In genomic region chr2:239822146-239822945, GRCh38 we compare ENCODE assay signal across 17 cellular contexts.
DNase-seq lines count a peak whose midpoint lies in the region; ATAC-seq, FAIRE-seq and TF ChIP-seq lines count a peak whose summit lies in the region.
"Had no signal": no experiment of that assay in that cellular context is flagged by ENCODE, and none has a peak within 500 bp of the region (broad histone marks: within the 10 kb centered on the region; RNA-seq: fewer than 3 reads in every experiment).

No MANE protein-coding gene starts in this region.

- H4K20me1 ChIP-seq in SK-N-SH (ENCODE audit: insufficient read depth): no peaks in the 10 kb centered on the region
- H4K20me1 ChIP-seq in MM.1S (ENCODE audit: insufficient read depth, low read length): no peaks in the 10 kb centered on the region
- H4K20me1 ChIP-seq: BLaER1 had no signal

- no peak for TF ChIP-seq CTCF in kidney (IDR thresholded peaks at IDR 0.05; ENCODE audit: borderline replicate concordance, extremely low read depth, insufficient read depth)
- no peak for TF ChIP-seq CTCF in upper lobe of right lung (IDR thresholded peaks at IDR 0.05)
- no peak for TF ChIP-seq CTCF in SK-N-SH (IDR thresholded peaks at IDR 0.05)
- TF ChIP-seq CTCF in MM.1S (IDR thresholded peaks at IDR 0.05; ENCODE audit: low read length): no peak

- FAIRE-seq in kidney (lab: Jason Lieb, UNC): no peak
- FAIRE-seq: bronchial epithelial cell, H54 had no signal

- in situ Hi-C loops in SK-MEL-5 (cut with HindIII; ENCODE audit: low pct_unique_long_range_greater_than_20kb, low sequenced_read_pairs): no loop called here

- H3K9ac ChIP-seq in kidney (ENCODE audit: low read length in 2 of 2) (no peak overlapping the region), SK-N-SH (no peak overlapping the region), MM.1S (ENCODE audit: low read length) (no peak overlapping the region)
- H3K9ac ChIP-seq: BLaER1 had no signal

- H3K27me3 ChIP-seq in upper lobe of right lung (no peaks in the 10 kb centered on the region), SK-N-SH (ENCODE audit: insufficient read depth) (no peaks in the 10 kb centered on the region), MM.1S (replicated peaks; ENCODE audit: insufficient read depth, low read length) (no peaks in the 10 kb centered on the region)
- H3K27me3 ChIP-seq: BLaER1, foreskin keratinocyte had no signal

- H2AFZ ChIP-seq in SK-N-SH (ENCODE audit: low read depth) (no peak overlapping the region), MM.1S (ENCODE audit: low read length) (no peak overlapping the region)

- no peak for TF ChIP-seq RAD21 in SK-N-SH (IDR thresholded peaks at IDR 0.05; ENCODE audit: low read length)

- ATAC-seq in upper lobe of right lung: peak; percentile 8
- ATAC-seq: foreskin keratinocyte had no signal

- H3K36me3 ChIP-seq in kidney (ENCODE audit: control insufficient read depth in 1 of 2, insufficient read depth in 2 of 2, low read length in 2 of 2) (no peaks in the 10 kb centered on the region), upper lobe of right lung (no peaks in the 10 kb centered on the region), SK-N-SH (replicated peaks in 1 of 2; ENCODE audit: control insufficient read depth in 1 of 2, insufficient read depth in 2 of 2, low read length in 1 of 2) (no peaks in the 10 kb centered on the region), MM.1S (replicated peaks; ENCODE audit: insufficient read depth, low read length) (no peaks in the 10 kb centered on the region)
- H3K36me3 ChIP-seq: BLaER1 had no signal

- H3K4me3 ChIP-seq in kidney (ENCODE audit: low read length in 2 of 2) (no peak overlapping the region), upper lobe of right lung (no peak overlapping the region), SK-N-SH (ENCODE audit: low read depth in 2 of 2, low read length in 1 of 2) (no peak overlapping the region), MM.1S (ENCODE audit: low read length) (no peak overlapping the region)
- H3K4me3 ChIP-seq: BLaER1, lung had no signal

- no peak overlapping the region for H3K27ac ChIP-seq in kidney (ENCODE audit: low read depth in 2 of 2, low read length in 2 of 2)
- no peak overlapping the region for H3K27ac ChIP-seq in upper lobe of right lung
- no peak overlapping the region for H3K27ac ChIP-seq in SK-N-SH (ENCODE audit: low read depth in 2 of 2, low read length in 1 of 2)
- no peak overlapping the region for H3K27ac ChIP-seq in MM.1S (ENCODE audit: low read length)
- H3K27ac ChIP-seq: BLaER1, foreskin keratinocyte had no signal

- CTCF ChIA-PET in SK-N-SH (lab: Yijun Ruan, JAX): no interaction called here

- H3K79me2 ChIP-seq in SK-N-SH (ENCODE audit: insufficient read depth) (no peaks in the 10 kb centered on the region), MM.1S (ENCODE audit: low read length) (no peaks in the 10 kb centered on the region)

- TF ChIP-seq EP300 in SK-N-SH (IDR thresholded peaks at IDR 0.05; ENCODE audit: borderline replicate concordance in 1 of 2, low read depth in 1 of 2, low read length in 1 of 2): no peak

- intact Hi-C loops in kidney (cut with DNase I) (no loop called here), upper lobe of right lung (cut with DNase I) (no loop called here)

- H3K9me2 ChIP-seq in SK-N-SH (no peaks in the 10 kb centered on the region), MM.1S (replicated peaks; ENCODE audit: insufficient read depth, low read length) (no peaks in the 10 kb centered on the region)

- POLR2A ChIA-PET in SK-N-SH (lab: Yijun Ruan, JAX): no interaction called here

- H3K4me1 ChIP-seq in kidney (ENCODE audit: control insufficient read depth in 1 of 2, insufficient read depth in 1 of 2, low read depth in 1 of 2, low read length in 2 of 2) (no peaks in the 10 kb centered on the region), upper lobe of right lung (no peaks in the 10 kb centered on the region), SK-N-SH (ENCODE audit: control insufficient read depth in 1 of 2, insufficient read depth in 2 of 2, low read depth in 1 of 2, low read length in 1 of 2) (peaks cover 0 to 9% of the 10 kb centered on the region in 2 experiments; a peak in 1 of 4 replicates), MM.1S (ENCODE audit: low read length) (peaks cover 8% of the 10 kb centered on the region; the same call in 1 of the 2 replicates)
- H3K4me1 ChIP-seq: foreskin keratinocyte had no signal

- 56% methylated on average over 13 of the region's 16 CpGs for WGBS in SK-N-SH (ENCODE audit: low lambda C conversion rate)

- peak; percentile 13 to 19 for DNase-seq in stimulated activated CD4-positive, alpha-beta T cell treated with anti-CD3 and anti-CD28 coated beads, Interleukin-2, amount 100 ng/mL, for 24 hours
- no peak for DNase-seq in stimulated activated CD4-positive, alpha-beta T cell treated with anti-CD3 and anti-CD28 coated beads, Interleukin-12 subunit alpha, Interleukin-12 subunit beta, amount 100 ng/mL, for 4 hours
- DNase-seq in SK-MEL-5 (ENCODE audit: low read depth, low spot score) (peak; percentile 42), kidney (peak; percentile 33), upper lobe of right lung (peak; percentile 51), SK-N-SH (no peak), MM.1S (no peak), glomerular visceral epithelial cell (ENCODE audit: extremely low spot score) (no peak)
- DNase-seq: activated naive CD8-positive, alpha-beta T cell treated with anti-CD3 and anti-CD28 coated beads, Interleukin-2, amount 10 ng/mL, durations not matched to agents 7 days and 5 days; DMS53; foreskin keratinocyte; NCI-H748 treated with DMSO at 0.1 percent for 48 hours; substantia nigra had no signal

- H3K4me2 ChIP-seq in SK-N-SH (no peak overlapping the region), MM.1S (ENCODE audit: low read depth, low read length) (no peak overlapping the region)
- H3K4me2 ChIP-seq: BLaER1 had no signal

- H3F3A ChIP-seq in SK-N-SH (replicated peaks; ENCODE audit: insufficient read depth) (no peaks in the 10 kb centered on the region), MM.1S (ENCODE audit: insufficient read depth, low read length) (no peaks in the 10 kb centered on the region)

- no peaks in the 10 kb centered on the region for H3K9me3 ChIP-seq in kidney (ENCODE audit: control insufficient read depth in 1 of 2, low read length in 2 of 2)
- no peaks in the 10 kb centered on the region for H3K9me3 ChIP-seq in upper lobe of right lung
- H3K9me3 ChIP-seq in SK-N-SH: no peaks in the 10 kb centered on the region
- H3K9me3 ChIP-seq in MM.1S (replicated peaks; ENCODE audit: insufficient read depth, low read length): no peaks in the 10 kb centered on the region
- H3K9me3 ChIP-seq: BLaER1 had no signal

TF ChIP-seq in SK-N-SH, 30 proteins besides CTCF, POLR2A, EP300 and RAD21:
- TF ChIP-seq YY1 (IDR thresholded peaks at IDR 0.05; ENCODE audit: low read depth) (no peak), RCOR1 (IDR thresholded peaks at IDR 0.05; ENCODE audit: low read length) (no peak), GATA2 (CRISPR knock-in tag; IDR thresholded peaks at IDR 0.05) (no peak), POLR2AphosphoS5 (IDR thresholded peaks at IDR 0.05; ENCODE audit: low read depth, low read length) (no peak), RFX5 (IDR thresholded peaks at IDR 0.05; ENCODE audit: low read length) (no peak), JUND (IDR thresholded peaks at IDR 0.05) (no peak), ELF1 (IDR thresholded peaks at IDR 0.05) (no peak), MEF2A (IDR thresholded peaks at IDR 0.05; ENCODE audit: borderline replicate concordance, low read depth) (no peak), EZH2phosphoT487 (IDR thresholded peaks at IDR 0.05; ENCODE audit: borderline replicate concordance, low read depth) (no peak), CHD2 (IDR thresholded peaks at IDR 0.05; ENCODE audit: low read length, partially characterized antibody) (no peak)
- TF ChIP-seq, protein P1, sequence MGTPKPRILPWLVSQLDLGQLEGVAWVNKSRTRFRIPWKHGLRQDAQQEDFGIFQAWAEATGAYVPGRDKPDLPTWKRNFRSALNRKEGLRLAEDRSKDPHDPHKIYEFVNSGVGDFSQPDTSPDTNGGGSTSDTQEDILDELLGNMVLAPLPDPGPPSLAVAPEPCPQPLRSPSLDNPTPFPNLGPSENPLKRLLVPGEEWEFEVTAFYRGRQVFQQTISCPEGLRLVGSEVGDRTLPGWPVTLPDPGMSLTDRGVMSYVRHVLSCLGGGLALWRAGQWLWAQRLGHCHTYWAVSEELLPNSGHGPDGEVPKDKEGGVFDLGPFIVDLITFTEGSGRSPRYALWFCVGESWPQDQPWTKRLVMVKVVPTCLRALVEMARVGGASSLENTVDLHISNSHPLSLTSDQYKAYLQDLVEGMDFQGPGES (IDR thresholded peaks at IDR 0.05; ENCODE audit: low read depth, low read length): no peak

Comparison
In these comparisons a context has a peak if more than half of its experiments do, and no peak if none do; other contexts are left out.
1. DNase-seq: peak in stimulated activated CD4-positive, alpha-beta T cell treated with anti-CD3 and anti-CD28 coated beads, Interleukin-2, amount 100 ng/mL, for 24 hours (2 of 2), SK-MEL-5 (single experiment), kidney (single experiment) and upper lobe of right lung (single experiment); none in stimulated activated CD4-positive, alpha-beta T cell treated with anti-CD3 and anti-CD28 coated beads, Interleukin-12 subunit alpha, Interleukin-12 subunit beta, amount 100 ng/mL, for 4 hours (single experiment), SK-N-SH (single experiment), MM.1S (single experiment) and glomerular visceral epithelial cell (single experiment).